In the genomic region with DNA sequence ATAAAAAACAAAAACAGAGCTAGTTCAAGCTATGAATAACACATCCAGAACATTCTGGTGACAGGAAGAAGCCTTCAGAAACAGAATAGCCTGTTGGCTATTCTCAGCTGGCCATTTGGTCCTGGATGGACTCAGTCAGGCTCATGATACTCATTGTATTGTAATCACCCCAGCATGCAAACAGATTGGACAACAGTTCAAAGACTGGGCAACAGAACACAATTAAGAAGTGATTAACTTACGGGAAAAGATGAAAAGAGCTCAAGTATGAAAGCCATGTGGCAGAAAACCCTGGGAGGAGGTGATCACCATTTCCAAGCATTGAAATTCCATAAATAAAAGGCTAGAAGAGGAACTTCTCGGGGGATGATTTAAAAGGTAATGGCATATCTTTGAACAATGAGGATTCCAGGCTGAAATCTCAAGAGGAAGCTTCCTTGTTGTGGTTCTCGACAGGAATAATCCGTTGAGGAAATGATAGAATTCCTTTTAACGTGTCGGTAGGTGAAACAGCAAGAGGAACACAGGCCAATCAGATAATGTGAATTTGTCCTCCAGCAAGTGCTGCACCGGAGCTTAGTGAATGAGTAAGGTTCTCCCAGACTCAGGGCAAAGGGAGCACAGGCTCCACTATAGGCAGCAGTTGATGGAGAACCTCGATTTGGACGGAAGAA, we compare ENCODE assay signal across 13 cellular contexts.
DNase-seq lines count a peak whose midpoint lies in the region; TF ChIP-seq lines count a peak whose summit lies in the region.
"Had no signal": no experiment of that assay in that cellular context is flagged by ENCODE, and none has a peak within 500 bp of the region (broad histone marks: within the 10 kb centered on the region; RNA-seq: fewer than 3 reads in every experiment).

No MANE protein-coding gene starts in this region.

- H3K36me3 ChIP-seq in fibroblast of lung (ENCODE audit: control insufficient read depth, insufficient read depth, low read length) (no peaks in the 10 kb centered on the region), skeletal muscle tissue (ENCODE audit: control insufficient read depth in 3 of 3, insufficient read depth in 3 of 3, low read length in 3 of 3) (no peaks in the 10 kb centered on the region)

- H2AFZ ChIP-seq in fibroblast of lung (ENCODE audit: low read length) = peak overlapping the region; percentile 8

- H3K27me3 ChIP-seq in fibroblast of lung (ENCODE audit: control insufficient read depth, insufficient read depth, low read length) (no peaks in the 10 kb centered on the region), skeletal muscle tissue (ENCODE audit: control insufficient read depth in 3 of 3, insufficient read depth in 3 of 3, low read length in 3 of 3) (no peaks in the 10 kb centered on the region)

- no peak overlapping the region for H3K27ac ChIP-seq in fibroblast of lung (ENCODE audit: insufficient read depth, low read length)
- peak overlapping the region; percentile 4 for H3K27ac ChIP-seq in skeletal muscle tissue (ENCODE audit: low read depth, low read length)
- H3K27ac ChIP-seq in substantia nigra (ENCODE audit: low read depth, low read length, poor library complexity, severe bottlenecking) = no peak overlapping the region
- H3K27ac ChIP-seq: VCaP had no signal

- no peaks in the 10 kb centered on the region for H3K9me3 Mint-ChIP-seq in T-helper 1 cell treated with Interleukin-12 subunit alpha and Interleukin-12 subunit beta and Interleukin-4 antibody, amounts not matched to agents 30 μg/mL and 1 μg/mL, for 36 hours
- H3K9me3 Mint-ChIP-seq: activated T-helper 2 cell treated with anti-CD3 and anti-CD28 coated beads, Interferon-gamma antibody, Interleukin-2, Interleukin-4, amounts not matched to agents 10 μg/mL and 5 μg/mL and 100 μg/mL, durations not matched to agents 14 hours and 24 hours and 36 hours had no signal

- H3K4me2 ChIP-seq in fibroblast of lung (ENCODE audit: extremely low read depth, insufficient read depth, low read length) = no peak overlapping the region
- H3K4me2 ChIP-seq: A549 had no signal

- peak overlapping the region; percentile 67 for H3K27ac Mint-ChIP-seq in T-helper 1 cell treated with Interleukin-12 subunit alpha and Interleukin-12 subunit beta and Interleukin-4 antibody, amounts not matched to agents 30 μg/mL and 1 μg/mL, for 36 hours

- H3K27me3 Mint-ChIP-seq in T-helper 1 cell treated with Interleukin-12 subunit alpha and Interleukin-12 subunit beta and Interleukin-4 antibody, amounts not matched to agents 30 μg/mL and 1 μg/mL, for 36 hours (ENCODE audit: low read depth) = no peaks in the 10 kb centered on the region

- no peak overlapping the region for H3K9ac ChIP-seq in fibroblast of lung (ENCODE audit: insufficient read depth, low read length)
- H3K9ac ChIP-seq in skeletal muscle tissue (ENCODE audit: low read depth in 1 of 3, low read length in 3 of 3) = no peak overlapping the region

- no peak overlapping the region for H3K4me3 ChIP-seq in fibroblast of lung (replicated peaks in 1 of 4; ENCODE audit: control extremely low read depth in 1 of 4, insufficient read depth in 1 of 4, low read depth in 3 of 4, low read length in 4 of 4)
- H3K4me3 ChIP-seq in skeletal muscle tissue (ENCODE audit: low read length in 3 of 3) = no peak overlapping the region
- H3K4me3 ChIP-seq: A549 had no signal

- intact Hi-C loops in head of caudate nucleus (cut with DNase I) = no loop called here

- DNase-seq in T-helper 1 cell (no peak), fibroblast of lung (ENCODE audit: low read depth in 2 of 2) (no peak), substantia nigra (lab: John Stamatoyannopoulos, UW) (no peak), head of caudate nucleus (no peak), HUDEP-2 (lab: John Stamatoyannopoulos, UW; ENCODE audit: unreplicated experiment in 76 of 76) (no peak)
- DNase-seq: DMS153, NCI-H1417 treated with DMSO at 0.1 percent for 48 hours had no signal

- H3K36me3 Mint-ChIP-seq in T-helper 1 cell treated with Interleukin-12 subunit alpha and Interleukin-12 subunit beta and Interleukin-4 antibody, amounts not matched to agents 30 μg/mL and 1 μg/mL, for 36 hours (ENCODE audit: low read depth) = peaks cover 2% of the 10 kb centered on the region

- no peak overlapping the region for H3K4me3 Mint-ChIP-seq in T-helper 1 cell treated with Interleukin-12 subunit alpha and Interleukin-12 subunit beta and Interleukin-4 antibody, amounts not matched to agents 30 μg/mL and 1 μg/mL, for 36 hours

- H3K9me3 ChIP-seq in fibroblast of lung (ENCODE audit: control insufficient read depth, insufficient read depth, low read depth, low read length) (no peaks in the 10 kb centered on the region), skeletal muscle tissue (ENCODE audit: control insufficient read depth in 3 of 3, low read length in 3 of 3) (no peaks in the 10 kb centered on the region)
- H3K9me3 ChIP-seq: A549 had no signal

- peaks cover 39% of the 10 kb centered on the region for H3K4me1 Mint-ChIP-seq in T-helper 1 cell treated with Interleukin-12 subunit alpha and Interleukin-12 subunit beta and Interleukin-4 antibody, amounts not matched to agents 30 μg/mL and 1 μg/mL, for 36 hours (ENCODE audit: low read depth)

- TF ChIP-seq CTCF in fibroblast of lung (conservative IDR thresholded peaks at IDR 0.05 in 1 of 2, IDR thresholded peaks at IDR 0.05 in 1 of 2; ENCODE audit: low read depth in 1 of 2, low read length in 2 of 2) = no peak

- H4K20me1 ChIP-seq in fibroblast of lung (ENCODE audit: control insufficient read depth, extremely low read depth, insufficient read depth, low read length) = no peaks in the 10 kb centered on the region

- H3K79me2 ChIP-seq in fibroblast of lung (ENCODE audit: control insufficient read depth, insufficient read depth, low read length) = no peaks in the 10 kb centered on the region

- H3K4me1 ChIP-seq in fibroblast of lung (ENCODE audit: control insufficient read depth, extremely low read depth, insufficient read depth, low read length) (peaks cover 19% of the 10 kb centered on the region), skeletal muscle tissue (ENCODE audit: control insufficient read depth in 3 of 3, insufficient read depth in 3 of 3, low read length in 3 of 3) (peaks cover 11 to 17% (median 14%) of the 10 kb centered on the region in 3 donors)

TF ChIP-seq in PFSK-1, 5 proteins besides CTCF, POLR2A, EP300 and RAD21:
- TF ChIP-seq TAF1 (IDR thresholded peaks at IDR 0.05; ENCODE audit: borderline replicate concordance, insufficient read depth, low read length) = no peak
- TF ChIP-seq POLR2AphosphoS5 (IDR thresholded peaks at IDR 0.05; ENCODE audit: low read depth, low read length) = peak; percentile 24; the same call in 1 of the 2 replicates
- no peak for TF ChIP-seq FOXP2 (optimal IDR thresholded peaks at IDR 0.05; ENCODE audit: borderline replicate concordance, extremely low read depth, extremely low read length, insufficient read depth)
- TF ChIP-seq, protein P1, sequence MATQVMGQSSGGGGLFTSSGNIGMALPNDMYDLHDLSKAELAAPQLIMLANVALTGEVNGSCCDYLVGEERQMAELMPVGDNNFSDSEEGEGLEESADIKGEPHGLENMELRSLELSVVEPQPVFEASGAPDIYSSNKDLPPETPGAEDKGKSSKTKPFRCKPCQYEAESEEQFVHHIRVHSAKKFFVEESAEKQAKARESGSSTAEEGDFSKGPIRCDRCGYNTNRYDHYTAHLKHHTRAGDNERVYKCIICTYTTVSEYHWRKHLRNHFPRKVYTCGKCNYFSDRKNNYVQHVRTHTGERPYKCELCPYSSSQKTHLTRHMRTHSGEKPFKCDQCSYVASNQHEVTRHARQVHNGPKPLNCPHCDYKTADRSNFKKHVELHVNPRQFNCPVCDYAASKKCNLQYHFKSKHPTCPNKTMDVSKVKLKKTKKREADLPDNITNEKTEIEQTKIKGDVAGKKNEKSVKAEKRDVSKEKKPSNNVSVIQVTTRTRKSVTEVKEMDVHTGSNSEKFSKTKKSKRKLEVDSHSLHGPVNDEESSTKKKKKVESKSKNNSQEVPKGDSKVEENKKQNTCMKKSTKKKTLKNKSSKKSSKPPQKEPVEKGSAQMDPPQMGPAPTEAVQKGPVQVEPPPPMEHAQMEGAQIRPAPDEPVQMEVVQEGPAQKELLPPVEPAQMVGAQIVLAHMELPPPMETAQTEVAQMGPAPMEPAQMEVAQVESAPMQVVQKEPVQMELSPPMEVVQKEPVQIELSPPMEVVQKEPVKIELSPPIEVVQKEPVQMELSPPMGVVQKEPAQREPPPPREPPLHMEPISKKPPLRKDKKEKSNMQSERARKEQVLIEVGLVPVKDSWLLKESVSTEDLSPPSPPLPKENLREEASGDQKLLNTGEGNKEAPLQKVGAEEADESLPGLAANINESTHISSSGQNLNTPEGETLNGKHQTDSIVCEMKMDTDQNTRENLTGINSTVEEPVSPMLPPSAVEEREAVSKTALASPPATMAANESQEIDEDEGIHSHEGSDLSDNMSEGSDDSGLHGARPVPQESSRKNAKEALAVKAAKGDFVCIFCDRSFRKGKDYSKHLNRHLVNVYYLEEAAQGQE (IDR thresholded peaks at IDR 0.05; ENCODE audit: insufficient read depth in 1 of 2, low read depth in 2 of 2, low read length in 2 of 2) = 0 out of 4 replicates have a peak, but pooled peaks of 1 of the 2 experiments have one; percentile 49
- no peak for TF ChIP-seq SIN3A (IDR thresholded peaks at IDR 0.05; ENCODE audit: borderline replicate concordance, insufficient read depth, low read length)
